ENCODE assay signal across 8 cellular contexts in the genomic region with DNA sequence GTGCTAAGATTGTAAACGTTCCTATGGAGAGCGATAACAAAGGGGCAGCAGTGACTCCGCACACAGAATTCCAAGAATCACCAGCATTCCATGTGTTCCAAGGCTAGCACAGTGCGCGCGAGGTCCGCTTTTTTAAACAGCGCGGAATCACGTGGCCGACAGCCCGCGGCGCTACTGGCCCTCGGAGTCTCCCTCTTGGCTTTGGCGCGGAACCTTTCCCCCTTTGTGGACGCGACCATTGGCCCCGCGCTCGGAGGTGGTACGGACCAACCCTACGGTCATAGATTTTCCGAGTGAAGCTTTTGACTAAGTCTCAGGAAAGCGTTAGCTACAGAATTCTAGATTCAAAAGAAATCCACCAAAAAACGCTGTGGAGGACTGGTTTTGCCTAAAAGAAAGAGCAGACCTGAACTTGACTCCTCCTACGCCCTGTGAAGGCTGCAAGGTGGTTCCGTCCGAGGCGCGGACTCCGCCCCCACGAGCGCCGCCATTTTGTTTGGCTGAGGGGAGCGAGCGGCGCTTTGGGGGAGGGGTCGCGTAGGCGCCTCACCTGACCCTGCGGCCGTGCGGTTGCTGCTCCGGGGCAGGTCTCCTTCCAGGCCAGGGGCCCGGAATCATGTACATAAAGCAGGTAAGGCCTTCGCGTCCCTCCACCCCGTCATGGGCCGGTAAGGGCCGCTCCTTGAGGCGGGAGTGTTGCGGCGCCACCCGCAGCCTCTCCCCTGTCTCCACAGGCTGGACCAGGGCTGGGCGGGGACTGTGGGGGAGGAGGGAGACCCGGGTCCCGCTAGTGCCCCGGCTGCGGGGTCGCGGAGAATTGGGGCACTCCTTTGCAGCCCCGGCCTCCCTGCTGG. TPM values are rescaled to one million over a fixed set of nuclear protein-coding genes. Genes with fewer than 3 reads are reported as not detected.
DNase-seq lines count a peak whose midpoint lies in the region; ATAC-seq, FAIRE-seq and TF ChIP-seq lines count a peak whose summit lies in the region.

A gene (plus strand): TSS at position 495 of the 854 bp plus-strand sequence. CDS start 122 bp downstream, at position 617.

- H3K27me3 ChIP-seq in pancreas: no peaks in the 10 kb centered on the region
- H3K27me3 ChIP-seq in tibial artery: peaks cover 0 to 7% of the 10 kb centered on the region in 2 donors

- DNase-seq in GM12864 (ENCODE audit: low read depth) (peak; percentile 79), NCI-H128 (lab: John Stamatoyannopoulos, UW; ENCODE audit: unreplicated experiment) (peak; percentile 94), SW480 (ENCODE audit: low spot score) (peak; percentile 92), Right ventricle myocardium superior (peak; percentile 95), pancreas (peak; percentile 89 to 94 (median 92)), tibial artery (peak; percentile 90 to 93)
- DNase-seq in activated naive CD8-positive, alpha-beta T cell treated with anti-CD3 and anti-CD28 coated beads, Interleukin-2, amount 50 U/mL, for 24 hours: peak; percentile 94

- H3K4me3 ChIP-seq in GM12864 (ENCODE audit: low read depth, low read length) (peak within 1 kb of the TSS; percentile 96), pancreas (peak within 1 kb of the TSS; percentile 74 to 99 (median 94)), tibial artery (peak within 1 kb of the TSS; percentile 95 to 98)

- WGBS in pancreas, 2 donors: 0% methylated on average over 64 of the region's 64 CpGs

- H3K4me1 Mint-ChIP-seq in activated naive CD8-positive, alpha-beta T cell treated with anti-CD3 and anti-CD28 coated beads, Interleukin-2, amount 50 U/mL, for 24 hours: peaks cover 41% of the 10 kb centered on the region

- H3K36me3 ChIP-seq in pancreas (no peaks in the 10 kb centered on the region), tibial artery (no peaks in the 10 kb centered on the region)

- H3K4me1 ChIP-seq in pancreas (peaks cover 0 to 17% (median 16%) of the 10 kb centered on the region in 3 donors), tibial artery (peaks cover 0 to 45% (median 23%) of the 10 kb centered on the region in 4 donors)

- peak within 1 kb of the TSS; percentile 95 for H3K4me3 Mint-ChIP-seq in activated naive CD8-positive, alpha-beta T cell treated with anti-CD3 and anti-CD28 coated beads, Interleukin-2, amount 50 U/mL, for 24 hours

- H3K27me3 Mint-ChIP-seq in activated naive CD8-positive, alpha-beta T cell treated with anti-CD3 and anti-CD28 coated beads, Interleukin-2, amount 50 U/mL, for 24 hours: peaks cover 13% of the 10 kb centered on the region

- no peak for FAIRE-seq in pancreas (lab: Jason Lieb, UNC)

- ATAC-seq in HG02678 (IDR thresholded peaks at IDR 0.05; ENCODE audit: unreplicated experiment) (peak; percentile 87), Right ventricle myocardium superior (ENCODE audit: poor library complexity) (peak; percentile 98), pancreas (peak; percentile 93 to 98 (median 95))
- peak; percentile 77 for ATAC-seq in activated naive CD8-positive, alpha-beta T cell treated with anti-CD3 and anti-CD28 coated beads, Interleukin-2, amount 50 U/mL, for 24 hours

- intact Hi-C loops in Right ventricle myocardium superior (cut with DNase I): no loop called here
- intact Hi-C loops in pancreas (cut with DNase I): no loop called here
- intact Hi-C loops in tibial artery (cut with DNase I; ENCODE audit: low total_unique reads): no loop called here

- no peaks in the 10 kb centered on the region for H3K9me3 Mint-ChIP-seq in activated naive CD8-positive, alpha-beta T cell treated with anti-CD3 and anti-CD28 coated beads, Interleukin-2, amount 50 U/mL, for 24 hours

- H3K9me3 ChIP-seq in pancreas (no peaks in the 10 kb centered on the region), tibial artery (no peaks in the 10 kb centered on the region)

- H3K27ac ChIP-seq in pancreas (peak within 1 kb of the TSS; percentile 81 to 91 (median 86)), tibial artery (peak within 1 kb of the TSS; percentile 88 to 92)

- peaks cover 18% of the 10 kb centered on the region for H3K36me3 Mint-ChIP-seq in activated naive CD8-positive, alpha-beta T cell treated with anti-CD3 and anti-CD28 coated beads, Interleukin-2, amount 50 U/mL, for 24 hours (ENCODE audit: low read depth)

- TF ChIP-seq CTCF in GM12864 (IDR thresholded peaks at IDR 0.05; ENCODE audit: low read depth, low read length, missing control alignments) (no peak), pancreas (IDR thresholded peaks at IDR 0.05) (no peak), tibial artery (IDR thresholded peaks at IDR 0.05) (no peak)

- H3K27ac Mint-ChIP-seq in activated naive CD8-positive, alpha-beta T cell treated with anti-CD3 and anti-CD28 coated beads, Interleukin-2, amount 50 U/mL, for 24 hours: peak within 1 kb of the TSS; percentile 99

RNA-seq across cellular contexts. Expression of the gene that starts here (rescaled TPM):
- total RNA-seq in Right ventricle myocardium superior (20.3 TPM), pancreas (10 to 100 TPM; 14.2 to 22.7 (median 17.7) TPM)
- polyA plus RNA-seq in pancreas: 10 to 100 TPM in 1 of 2 donors, 1 to 10 TPM in 1; 7.7 to 22.2 TPM

Comparison
In these comparisons a context has a peak if more than half of its experiments do, and no peak if none do; other contexts are left out.
1. Peak in every context shown above with its lines: DNase-seq, ATAC-seq, H3K4me3 ChIP-seq and H3K27ac ChIP-seq.